16 cellular contexts compared by ENCODE assay signal in genomic region chr9:123419721-123420559, GRCh38.
"Had no signal": no experiment of that assay in that cellular context is flagged by ENCODE, and none has a peak within 500 bp of the region (broad histone marks: within the 10 kb centered on the region; RNA-seq: fewer than 3 reads in every experiment).

No MANE protein-coding gene starts in this region.

- H3K4me3 ChIP-seq: psoas muscle, right lobe of liver, SK-N-MC, thoracic aorta, upper lobe of left lung had no signal

- H3K4me1 ChIP-seq: psoas muscle, right lobe of liver, upper lobe of left lung had no signal

- H3K27me3 ChIP-seq: right lobe of liver, upper lobe of left lung had no signal

- H3K27ac ChIP-seq: epithelial cell of prostate, psoas muscle, right lobe of liver, SK-N-MC, thoracic aorta, upper lobe of left lung had no signal

- DNase-seq: activated CD4-positive, alpha-beta T cell treated with anti-CD3 and anti-CD28 coated beads for 36 hours; activated CD4-positive, alpha-beta T cell treated with anti-CD3 and anti-CD28 coated beads, Interleukin-2, amount 50 U/mL, for 48 hours; activated CD8-positive, alpha-beta memory T cell treated with anti-CD3 and anti-CD28 coated beads, Interleukin-2, amount 10 ng/mL, durations not matched to agents 7 days and 5 days; activated naive CD4-positive, alpha-beta T cell; foreskin fibroblast; glutamatergic neuron; hippocampal formation; psoas muscle; stimulated activated CD4-positive, alpha-beta T cell treated with anti-CD3 and anti-CD28 coated beads, Interleukin-4, amount 100 ng/mL, for 4 hours; stimulated activated naive B cell treated with anti-CD40 and anti-IgM and Interleukin-4, amounts not matched to agents 10 μg/mL and 1 μg/mL and 100 μg/mL, for 72 hours had no signal

- ATAC-seq: activated CD4-positive, alpha-beta T cell treated with anti-CD3 and anti-CD28 coated beads for 36 hours; activated CD8-positive, alpha-beta memory T cell treated with anti-CD3 and anti-CD28 coated beads, Interleukin-2, amount 10 ng/mL, durations not matched to agents 7 days and 5 days; left lobe of liver; psoas muscle; right lobe of liver; stimulated activated naive B cell treated with anti-CD40 and anti-IgM and Interleukin-4, amounts not matched to agents 10 μg/mL and 1 μg/mL and 100 μg/mL, for 72 hours had no signal

- H3K9me3 ChIP-seq: psoas muscle, right lobe of liver, thoracic aorta, upper lobe of left lung had no signal
